In genomic region chr2:126644630-126645191, GRCh38 we compare ENCODE assay signal across 11 cellular contexts. TPM values are rescaled to one million over a fixed set of nuclear protein-coding genes. Genes with fewer than 3 reads are reported as not detected.
A peak's percentile ranks its signal among the peaks of the same experiment; 100 is the strongest.
DNase-seq lines count a peak whose midpoint lies in the region; ATAC-seq and TF ChIP-seq lines count a peak whose summit lies in the region.
"Had no signal": no experiment of that assay in that cellular context is flagged by ENCODE, and none has a peak within 500 bp of the region (broad histone marks: within the 10 kb centered on the region; RNA-seq: fewer than 3 reads in every experiment).

No MANE protein-coding gene starts in this region.

- no peak for TF ChIP-seq CTCF in colonic mucosa (IDR thresholded peaks at IDR 0.05)

- peak; percentile 26 for DNase-seq in inferior parietal cortex (ENCODE audit: extremely low spot score)
- DNase-seq in activated CD4-positive, alpha-beta T cell treated with anti-CD3 and anti-CD28 coated beads, Interleukin-2, amount 50 U/mL, for 48 hours = no peak
- no peak for DNase-seq in NCI-H2107 (lab: John Stamatoyannopoulos, UW)
- no peak for DNase-seq in colonic mucosa
- no peak for DNase-seq in putamen (ENCODE audit: low spot score)
- DNase-seq: activated naive CD4-positive, alpha-beta T cell treated with anti-CD3 and anti-CD28 coated beads, Interleukin-2, amount 50 U/mL, for 16 hours; GF-D8 had no signal

- ATAC-seq in GM18858 (IDR thresholded peaks at IDR 0.05; ENCODE audit: unreplicated experiment) = peak; percentile 86
- peak; percentile 93 for ATAC-seq in GM21786 (IDR thresholded peaks at IDR 0.05; ENCODE audit: unreplicated experiment)
- ATAC-seq in HG03558 (IDR thresholded peaks at IDR 0.05; ENCODE audit: extremely low read depth, unreplicated experiment) = peak; percentile 61

- no peak overlapping the region for H3K9ac ChIP-seq in colonic mucosa (ENCODE audit: low read depth in 2 of 2, low read length in 2 of 2)

- no peaks in the 10 kb centered on the region for H3K9me3 ChIP-seq in colonic mucosa

- no peak overlapping the region for H3K4me3 ChIP-seq in colonic mucosa
- H3K4me3 ChIP-seq: SK-N-MC had no signal

- H3K4me1 ChIP-seq in colonic mucosa = no peaks in the 10 kb centered on the region

- H3K27me3 ChIP-seq in colonic mucosa = no peaks in the 10 kb centered on the region

- intact Hi-C loops in colonic mucosa (cut with DNase I) = no loop called here

- H3K36me3 ChIP-seq in colonic mucosa = no peaks in the 10 kb centered on the region

- no peak overlapping the region for H3K27ac ChIP-seq in colonic mucosa
- H3K27ac ChIP-seq: SK-N-MC had no signal

RNA-seq across cellular contexts. Expression of gene GYPC, which starts 11.2 kb away (rescaled TPM):
- total RNA-seq in colonic mucosa = 10 to 100 TPM in 1 of 2 donors, 1 to 10 TPM in 1; 7.1 to 14.7 TPM
